ENCODE assay signal across 18 cellular contexts in the genomic region with DNA sequence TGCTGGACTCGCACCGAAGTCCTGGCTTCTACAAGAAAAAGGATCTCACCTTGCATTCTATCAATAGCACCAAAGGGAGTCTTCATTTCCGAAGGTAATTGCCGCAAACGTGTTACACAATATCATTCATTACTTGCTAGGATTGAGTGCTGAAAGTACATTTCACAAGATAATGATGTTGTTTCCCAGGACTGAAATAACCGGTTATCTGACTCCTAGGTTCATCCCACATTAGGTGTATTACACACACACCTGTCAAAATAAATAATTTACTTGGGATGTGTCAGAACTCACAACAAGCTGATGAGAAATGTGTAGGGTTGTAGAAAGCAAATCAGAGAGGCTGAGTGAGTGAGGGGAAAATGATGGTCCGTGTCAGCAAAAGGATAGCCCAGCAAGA.
"Had no signal": no experiment of that assay in that cellular context is flagged by ENCODE, and none has a peak within 500 bp of the region (broad histone marks: within the 10 kb centered on the region; RNA-seq: fewer than 3 reads in every experiment).

No MANE protein-coding gene starts in this region.

- H3K27me3 Mint-ChIP-seq: activated naive CD8-positive, alpha-beta T cell; activated T-cell treated with anti-CD3 and anti-CD28 coated beads, Interleukin-2, amount 50 U/mL, for 24 hours; progenitor cell of endocrine pancreas had no signal

- H3K27ac Mint-ChIP-seq: activated naive CD8-positive, alpha-beta T cell; activated T-cell treated with anti-CD3 and anti-CD28 coated beads, Interleukin-2, amount 50 U/mL, for 24 hours; activated T-helper 2 cell treated with anti-CD3 and anti-CD28 coated beads, Interferon-gamma antibody, Interleukin-2, Interleukin-4, amounts not matched to agents 10 μg/mL and 5 μg/mL and 100 μg/mL, durations not matched to agents 14 hours and 24 hours and 36 hours; mesothelial cell of epicardium; naive thymus-derived CD8-positive, alpha-beta T cell; progenitor cell of endocrine pancreas had no signal

- H3K27me3 ChIP-seq: adrenal gland, colonic mucosa, upper lobe of right lung had no signal

- H3K4me1 Mint-ChIP-seq: naive thymus-derived CD8-positive, alpha-beta T cell had no signal

- DNase-seq: activated CD8-positive, alpha-beta memory T cell treated with anti-CD3 and anti-CD28 coated beads for 24 hours; activated CD8-positive, alpha-beta memory T cell treated with anti-CD3 and anti-CD28 coated beads, Interleukin-2, amount 50 U/mL, for 4 hours; activated naive CD4-positive, alpha-beta T cell; activated T-cell treated with anti-CD3 and anti-CD28 coated beads, Interleukin-2, amount 50 U/mL, for 24 hours; adrenal gland; colonic mucosa; left ventricle myocardium inferior; naive thymus-derived CD8-positive, alpha-beta T cell; stimulated activated CD4-positive, alpha-beta T cell treated with anti-CD3 and anti-CD28 coated beads, Interleukin-4, amount 100 ng/mL, for 4 hours; stimulated activated naive CD8-positive, alpha-beta T cell treated with anti-CD3 and anti-CD28 coated beads, Interleukin-15, Interleukin-2, amounts not matched to agents 100 U/mL and 50 U/mL, for 24 hours; T-helper 1 cell; T-helper 9 cell; upper lobe of right lung had no signal

- H3K4me3 Mint-ChIP-seq: activated naive CD8-positive, alpha-beta T cell; activated T-cell treated with anti-CD3 and anti-CD28 coated beads, Interleukin-2, amount 50 U/mL, for 24 hours; mesothelial cell of epicardium; naive thymus-derived CD8-positive, alpha-beta T cell had no signal

- H3K36me3 Mint-ChIP-seq: activated naive CD8-positive, alpha-beta T cell had no signal

- FAIRE-seq: astrocyte had no signal

- H3K9me3 ChIP-seq: adrenal gland, colonic mucosa, upper lobe of right lung had no signal

- H3K9me3 Mint-ChIP-seq: activated T-helper 2 cell treated with anti-CD3 and anti-CD28 coated beads, Interferon-gamma antibody, Interleukin-2, Interleukin-4, amounts not matched to agents 10 μg/mL and 5 μg/mL and 100 μg/mL, durations not matched to agents 14 hours and 24 hours and 36 hours had no signal

- ATAC-seq: naive thymus-derived CD8-positive, alpha-beta T cell; stimulated activated naive CD8-positive, alpha-beta T cell treated with anti-CD3 and anti-CD28 coated beads, Interleukin-15, Interleukin-2, amounts not matched to agents 100 U/mL and 50 U/mL, for 24 hours; upper lobe of right lung had no signal

- H3K27ac ChIP-seq: adrenal gland, colonic mucosa, left ventricle myocardium inferior, upper lobe of right lung had no signal

- H3K4me3 ChIP-seq: adrenal gland, colonic mucosa, left ventricle myocardium inferior, upper lobe of right lung had no signal

- H3K36me3 ChIP-seq: adrenal gland, colonic mucosa, left ventricle myocardium inferior, upper lobe of right lung had no signal

- H3K4me1 ChIP-seq: colonic mucosa had no signal
